Comparison of ENCODE assay signal across 1 cellular context in genomic region chr5:154039458-154039829, GRCh38.
TF ChIP-seq lines count a peak whose summit lies in the region.

No MANE protein-coding gene starts in this region.

TF ChIP-seq in HepG2, 621 proteins besides CTCF, POLR2A, EP300 and RAD21:
- TF ChIP-seq WIZ (CRISPR knock-in tag; IDR thresholded peaks at IDR 0.05): no peak
- no peak for TF ChIP-seq ZNF329 (CRISPR knock-in tag; IDR thresholded peaks at IDR 0.05; ENCODE audit: low read depth)
- TF ChIP-seq, protein P1, sequence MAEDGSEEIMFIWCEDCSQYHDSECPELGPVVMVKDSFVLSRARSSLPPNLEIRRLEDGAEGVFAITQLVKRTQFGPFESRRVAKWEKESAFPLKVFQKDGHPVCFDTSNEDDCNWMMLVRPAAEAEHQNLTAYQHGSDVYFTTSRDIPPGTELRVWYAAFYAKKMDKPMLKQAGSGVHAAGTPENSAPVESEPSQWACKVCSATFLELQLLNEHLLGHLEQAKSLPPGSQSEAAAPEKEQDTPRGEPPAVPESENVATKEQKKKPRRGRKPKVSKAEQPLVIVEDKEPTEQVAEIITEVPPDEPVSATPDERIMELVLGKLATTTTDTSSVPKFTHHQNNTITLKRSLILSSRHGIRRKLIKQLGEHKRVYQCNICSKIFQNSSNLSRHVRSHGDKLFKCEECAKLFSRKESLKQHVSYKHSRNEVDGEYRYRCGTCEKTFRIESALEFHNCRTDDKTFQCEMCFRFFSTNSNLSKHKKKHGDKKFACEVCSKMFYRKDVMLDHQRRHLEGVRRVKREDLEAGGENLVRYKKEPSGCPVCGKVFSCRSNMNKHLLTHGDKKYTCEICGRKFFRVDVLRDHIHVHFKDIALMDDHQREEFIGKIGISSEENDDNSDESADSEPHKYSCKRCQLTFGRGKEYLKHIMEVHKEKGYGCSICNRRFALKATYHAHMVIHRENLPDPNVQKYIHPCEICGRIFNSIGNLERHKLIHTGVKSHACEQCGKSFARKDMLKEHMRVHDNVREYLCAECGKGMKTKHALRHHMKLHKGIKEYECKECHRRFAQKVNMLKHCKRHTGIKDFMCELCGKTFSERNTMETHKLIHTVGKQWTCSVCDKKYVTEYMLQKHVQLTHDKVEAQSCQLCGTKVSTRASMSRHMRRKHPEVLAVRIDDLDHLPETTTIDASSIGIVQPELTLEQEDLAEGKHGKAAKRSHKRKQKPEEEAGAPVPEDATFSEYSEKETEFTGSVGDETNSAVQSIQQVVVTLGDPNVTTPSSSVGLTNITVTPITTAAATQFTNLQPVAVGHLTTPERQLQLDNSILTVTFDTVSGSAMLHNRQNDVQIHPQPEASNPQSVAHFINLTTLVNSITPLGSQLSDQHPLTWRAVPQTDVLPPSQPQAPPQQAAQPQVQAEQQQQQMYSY (CRISPR knock-in tag; IDR thresholded peaks at IDR 0.05): 0 out of 2 replicates have a peak, but pooled peaks have one; percentile 19
